ENCODE assay signal across 9 cellular contexts in genomic region chr17:2707721-2708584, GRCh38. TPM values are rescaled to one million over a fixed set of nuclear protein-coding genes. Genes with fewer than 3 reads are reported as not detected.
DNase-seq lines count a peak whose midpoint lies in the region; ATAC-seq and TF ChIP-seq lines count a peak whose summit lies in the region.
"Had no signal": no experiment of that assay in that cellular context is flagged by ENCODE, and none has a peak within 500 bp of the region (broad histone marks: within the 10 kb centered on the region; RNA-seq: fewer than 3 reads in every experiment).

No MANE protein-coding gene starts in this region.

- H3K36me3 ChIP-seq in parathyroid adenoma (ENCODE audit: control insufficient read depth, insufficient read depth, low read length), result no peaks in the 10 kb centered on the region

- H3K4me1 ChIP-seq in parathyroid adenoma, result peaks cover 33% of the 10 kb centered on the region

- no peak overlapping the region for H3K4me3 Mint-ChIP-seq in T-helper 17 cell

- H3K4me2 ChIP-seq in parathyroid adenoma (ENCODE audit: low read length), result peak overlapping the region; percentile 37

- no peaks in the 10 kb centered on the region for H3K9me3 ChIP-seq in T-helper 17 cell (ENCODE audit: control insufficient read depth, low read length, poor library complexity, severe bottlenecking)
- H3K9me3 ChIP-seq in parathyroid adenoma (ENCODE audit: control insufficient read depth, low read length), result no peaks in the 10 kb centered on the region

- H2AFZ ChIP-seq in parathyroid adenoma, result no peak overlapping the region

- H3K4me3 ChIP-seq in GM12865 (ENCODE audit: low read depth, low read length), result no peak overlapping the region
- H3K4me3 ChIP-seq in fibroblast of pulmonary artery (replicated peaks; ENCODE audit: low read depth, low read length), result no peak overlapping the region
- no peak overlapping the region for H3K4me3 ChIP-seq in parathyroid adenoma (ENCODE audit: low read depth, low read length)

- DNase-seq in GM12865 (ENCODE audit: low read depth) (no peak), T-helper 17 cell (no peak), fibroblast of pulmonary artery (ENCODE audit: low read depth) (no peak), HPDE6-E6E7 (ENCODE audit: extremely low spot score) (no peak), T-helper 1 cell (no peak)

- H3K36me3 Mint-ChIP-seq in T-helper 17 cell (ENCODE audit: low read depth), result no peaks in the 10 kb centered on the region

- H3K27ac Mint-ChIP-seq in T-helper 17 cell, result peak overlapping the region; percentile 57

- TF ChIP-seq CTCF in GM12865 (IDR thresholded peaks at IDR 0.05; ENCODE audit: insufficient read depth, low read depth, low read length, missing control alignments), result peak; percentile 50
- TF ChIP-seq CTCF in fibroblast of pulmonary artery (IDR thresholded peaks at IDR 0.05; ENCODE audit: low read length, missing control alignments), result peak; percentile 40
- peak; percentile 26 for TF ChIP-seq CTCF in parathyroid adenoma (IDR thresholded peaks at IDR 0.05)

- ATAC-seq in T-helper 17 cell, result no peak
- no peak for ATAC-seq in GM19324 (IDR thresholded peaks at IDR 0.05; ENCODE audit: low FRiP score, unreplicated experiment)
- no peak for ATAC-seq in GM18498 (IDR thresholded peaks at IDR 0.05; ENCODE audit: unreplicated experiment)

- no peaks in the 10 kb centered on the region for H3K27me3 Mint-ChIP-seq in T-helper 17 cell

- no peak overlapping the region for H3K9ac ChIP-seq in parathyroid adenoma

- H3K27ac ChIP-seq in parathyroid adenoma, result no peak overlapping the region

- peaks cover 36% of the 10 kb centered on the region for H3K79me2 ChIP-seq in parathyroid adenoma

- no peaks in the 10 kb centered on the region for H3K27me3 ChIP-seq in parathyroid adenoma (ENCODE audit: control insufficient read depth, insufficient read depth, low read length)

- H3K4me1 Mint-ChIP-seq in T-helper 17 cell, result peaks cover 38% of the 10 kb centered on the region

RNA-seq across cellular contexts. Expression of gene CLUH, which starts 3.6 kb away (rescaled TPM):
- total RNA-seq in T-helper 17 cell, result 10 to 100 TPM; 55.2 to 68.6 TPM

RNA-seq across cellular contexts. Expression of gene CCDC92B, which starts 41.5 kb away (rescaled TPM):
- total RNA-seq in T-helper 17 cell, result under 1 TPM; 0.13 to 0.37 TPM
- total RNA-seq: RPMI7951 had no signal
